ENCODE assay signal across 10 cellular contexts in the genomic region with DNA sequence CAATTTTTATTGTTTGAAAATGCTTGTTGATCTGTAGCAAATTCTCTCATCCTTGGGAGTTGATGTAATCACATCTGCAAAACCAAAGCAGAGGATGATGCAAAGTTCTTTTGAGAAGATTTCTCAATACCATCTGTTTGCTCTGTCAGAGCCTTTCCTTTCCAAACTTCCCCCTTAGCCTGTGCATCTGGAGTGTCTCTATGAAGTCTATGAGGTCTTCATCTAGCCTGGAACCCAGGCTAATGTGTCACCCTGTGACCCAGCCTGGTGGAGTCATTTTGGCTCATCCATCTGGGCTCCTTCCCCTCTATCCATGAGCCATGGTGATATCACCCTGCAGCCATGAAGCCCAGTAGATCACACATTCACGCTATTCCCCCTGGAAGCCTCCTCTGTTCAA.
DNase-seq lines count a peak whose midpoint lies in the region; ATAC-seq and TF ChIP-seq lines count a peak whose summit lies in the region.
"Had no signal": no experiment of that assay in that cellular context is flagged by ENCODE, and none has a peak within 500 bp of the region (broad histone marks: within the 10 kb centered on the region; RNA-seq: fewer than 3 reads in every experiment).

No MANE protein-coding gene starts in this region.

- ATAC-seq in sciatic nerve (peak; percentile 84), HG02610 (IDR thresholded peaks at IDR 0.05; ENCODE audit: unreplicated experiment) (no peak)
- ATAC-seq: activated CD8-positive, alpha-beta memory T cell treated with anti-CD3 and anti-CD28 coated beads, Interleukin-2, amount 10 ng/mL, durations not matched to agents 7 days and 5 days had no signal

- TF ChIP-seq CTCF in HFF-Myc (IDR thresholded peaks at IDR 0.05; ENCODE audit: low read depth, low read length, missing control alignments): no peak

- H3K4me3 ChIP-seq in HFF-Myc (replicated peaks; ENCODE audit: low read depth, low read length): no peak overlapping the region

- peak; percentile 90 for DNase-seq in HFF-Myc (ENCODE audit: extremely low read depth, low read depth)
- peak; percentile 89 for DNase-seq in SIG-M5 treated with dmso at 0.1 percent for 504 hours (lab: John Stamatoyannopoulos, UW; ENCODE audit: unreplicated experiment)
- DNase-seq in fibroblast of peridontal ligament (ENCODE audit: extremely low read depth): peak; percentile 98
- no peak for DNase-seq in sciatic nerve (ENCODE audit: low spot score)
- no peak for DNase-seq in stimulated activated CD4-positive, alpha-beta T cell treated with anti-CD3 and anti-CD28 coated beads, Interleukin-12 subunit alpha, Interleukin-12 subunit beta, amount 100 ng/mL, for 4 hours
- no peak for DNase-seq in activated T-cell treated with anti-CD3 and anti-CD28 coated beads, Interleukin-2, amount 50 U/mL, for 48 hours
- DNase-seq in iPS-NIHi11 (ENCODE audit: low spot score): no peak
- DNase-seq: activated CD8-positive, alpha-beta memory T cell treated with anti-CD3 and anti-CD28 coated beads, Interleukin-2, amount 10 ng/mL, durations not matched to agents 7 days and 5 days; DMS153 had no signal

- intact Hi-C loops in sciatic nerve (cut with DNase I): no loop called here

Comparison
In these comparisons a context has a peak if more than half of its experiments do, and no peak if none do; other contexts are left out.
1. DNase-seq: peak in HFF-Myc (single experiment), SIG-M5 treated with dmso at 0.1 percent for 504 hours (single experiment) and fibroblast of peridontal ligament (single experiment); none in sciatic nerve (single experiment), stimulated activated CD4-positive, alpha-beta T cell treated with anti-CD3 and anti-CD28 coated beads, Interleukin-12 subunit alpha, Interleukin-12 subunit beta, amount 100 ng/mL, for 4 hours (single experiment), activated T-cell treated with anti-CD3 and anti-CD28 coated beads, Interleukin-2, amount 50 U/mL, for 48 hours (0 of 2) and iPS-NIHi11 (single experiment).